In genomic region chr16:78436846-78437245, GRCh38 we compare ENCODE assay signal across 13 cellular contexts.
A peak's percentile ranks its signal among the peaks of the same experiment; 100 is the strongest.
DNase-seq lines count a peak whose midpoint lies in the region; ATAC-seq and TF ChIP-seq lines count a peak whose summit lies in the region.
"Had no signal": no experiment of that assay in that cellular context is flagged by ENCODE, and none has a peak within 500 bp of the region (broad histone marks: within the 10 kb centered on the region; RNA-seq: fewer than 3 reads in every experiment).

No MANE protein-coding gene starts in this region.

- TF ChIP-seq CTCF in thyroid gland (IDR thresholded peaks at IDR 0.05) = no peak

- in situ Hi-C loops in G401 (cut with HindIII; ENCODE audit: low sequenced_read_pairs) = no loop called here

- H3K4me3 ChIP-seq in thyroid gland (replicated peaks in 1 of 3) = no peak overlapping the region
- H3K4me3 ChIP-seq: BLaER1 treated with 17β-estradiol and CSF1 and Interleukin-3, amounts not matched to agents 10 nM and 100 nM; GM12878 had no signal

- no peak for ATAC-seq in HG02852 (IDR thresholded peaks at IDR 0.05; ENCODE audit: unreplicated experiment)
- ATAC-seq: CD8-positive, alpha-beta T cell had no signal

- DNase-seq in G401 (ENCODE audit: low spot score) (peak; percentile 77), cerebellar cortex (ENCODE audit: low spot score) (peak; percentile 71), ecto neural progenitor cell (ENCODE audit: low spot score) (peak; percentile 1), thyroid gland (peak; percentile 19 to 21), putamen (ENCODE audit: low spot score) (no peak)
- no peak for DNase-seq in activated T-cell treated with anti-CD3 and anti-CD28 coated beads, Interleukin-2, amount 50 U/mL, for 48 hours
- DNase-seq: GDM1 had no signal

- H3K27me3 ChIP-seq in thyroid gland = no peaks in the 10 kb centered on the region
- H3K27me3 ChIP-seq: BLaER1 treated with 17β-estradiol and CSF1 and Interleukin-3, amounts not matched to agents 10 nM and 100 nM had no signal

- H3K27ac ChIP-seq in thyroid gland = peak overlapping the region in 2 of 3 donors; percentile 34 to 43
- H3K27ac ChIP-seq: BLaER1 treated with 17β-estradiol and CSF1 and Interleukin-3, amounts not matched to agents 10 nM and 100 nM; C4-2B had no signal

- WGBS in thyroid gland, 2 donors = 35 to 40% methylated on average over 6 of the region's 6 CpGs

- peaks cover 20 to 26% of the 10 kb centered on the region in 2 donors for H3K4me1 ChIP-seq in thyroid gland
- H3K4me1 ChIP-seq: BLaER1 treated with 17β-estradiol and CSF1 and Interleukin-3, amounts not matched to agents 10 nM and 100 nM had no signal

- TF ChIP-seq POLR2A in thyroid gland (IDR thresholded peaks at IDR 0.05) = no peak

- intact Hi-C loops in thyroid gland (cut with DNase I) = no loop called here

- no peaks in the 10 kb centered on the region for H3K36me3 ChIP-seq in thyroid gland

- H3K9me3 ChIP-seq in thyroid gland = no peaks in the 10 kb centered on the region
- H3K9me3 ChIP-seq: BLaER1 treated with 17β-estradiol and CSF1 and Interleukin-3, amounts not matched to agents 10 nM and 100 nM; Caco-2 had no signal

Comparison
In these comparisons a context has a peak if more than half of its experiments do, and no peak if none do; other contexts are left out.
1. DNase-seq: peak in G401 (single experiment), cerebellar cortex (single experiment), ecto neural progenitor cell (single experiment) and thyroid gland (2 of 2); none in activated T-cell treated with anti-CD3 and anti-CD28 coated beads, Interleukin-2, amount 50 U/mL, for 48 hours (0 of 2) and putamen (single experiment).